Comparison of ENCODE assay signal across 1 cellular context in genomic region chr11:64185323-64186204, GRCh38.
A peak's percentile ranks its signal among the peaks of the same experiment; 100 is the strongest.
TF ChIP-seq lines count a peak whose summit lies in the region.

STIP1 (plus strand) TSS chr11:64186171; CDS start chr11:64186262, 91 bp downstream.

TF ChIP-seq in WTC11, 78 proteins besides CTCF, POLR2A, EP300 and RAD21 (continued from another document and continues in another):
- TF ChIP-seq PREB (CRISPR knock-in tag; IDR thresholded peaks at IDR 0.05; ENCODE audit: borderline replicate concordance) (no peak), E2F5 (CRISPR knock-in tag; IDR thresholded peaks at IDR 0.05) (peak; percentile 87), AR (CRISPR knock-in tag; IDR thresholded peaks at IDR 0.05) (no peak), FOXP4 (CRISPR knock-in tag; IDR thresholded peaks at IDR 0.05) (peak; percentile 98), SOX15 (CRISPR knock-in tag; IDR thresholded peaks at IDR 0.05) (no peak), NR1H2 (CRISPR knock-in tag; IDR thresholded peaks at IDR 0.05) (peak; percentile 68), USF1 (CRISPR knock-in tag; IDR thresholded peaks at IDR 0.05) (peak; percentile 96), ELF4 (CRISPR knock-in tag; IDR thresholded peaks at IDR 0.05; ENCODE audit: low read depth) (peak; percentile 78; the same call in 1 of the 2 replicates), AFF4 (CRISPR knock-in tag; IDR thresholded peaks at IDR 0.05; ENCODE audit: borderline replicate concordance) (peak; percentile 96), NR3C1 (CRISPR knock-in tag; conservative IDR thresholded peaks at IDR 0.05; ENCODE audit: low read depth) (no peak), ZNF416 (CRISPR knock-in tag; IDR thresholded peaks at IDR 0.05) (no peak), CDX4 (CRISPR knock-in tag; IDR thresholded peaks at IDR 0.05; ENCODE audit: borderline replicate concordance) (no peak), STAT6 (CRISPR knock-in tag; conservative IDR thresholded peaks at IDR 0.05; ENCODE audit: low read depth) (0 out of 2 replicates have a peak, but pooled peaks have one; percentile 56), MXD4 (CRISPR knock-in tag; IDR thresholded peaks at IDR 0.05; ENCODE audit: borderline replicate concordance) (no peak), USF2 (CRISPR knock-in tag; IDR thresholded peaks at IDR 0.05) (peak; percentile 95), SMAD3 (CRISPR knock-in tag; IDR thresholded peaks at IDR 0.05; ENCODE audit: borderline replicate concordance) (peak; percentile 78; the same call in 1 of the 2 replicates), ZNF512 (CRISPR knock-in tag; IDR thresholded peaks at IDR 0.05; ENCODE audit: borderline replicate concordance) (no peak), MAX (CRISPR knock-in tag; IDR thresholded peaks at IDR 0.05) (peak; percentile 98), NFE2L1 (CRISPR knock-in tag; IDR thresholded peaks at IDR 0.05) (peak; percentile 94), TP53 (CRISPR knock-in tag; IDR thresholded peaks at IDR 0.05) (0 out of 2 replicates have a peak, but pooled peaks have one; percentile 92), ZNF232 (CRISPR knock-in tag; IDR thresholded peaks at IDR 0.05) (peak; percentile 92; the same call in 1 of the 2 replicates), CREB1 (CRISPR knock-in tag; IDR thresholded peaks at IDR 0.05) (peak; percentile 88), ZNF317 (CRISPR knock-in tag; IDR thresholded peaks at IDR 0.05; ENCODE audit: borderline replicate concordance, low read depth) (peak; percentile 66; the same call in 1 of the 2 replicates), E2F1 (CRISPR knock-in tag; IDR thresholded peaks at IDR 0.05) (peak; percentile 58; the same call in 1 of the 2 replicates), ZNF396 (CRISPR knock-in tag; IDR thresholded peaks at IDR 0.05; ENCODE audit: borderline replicate concordance) (no peak), EMX1 (CRISPR knock-in tag; IDR thresholded peaks at IDR 0.05) (no peak), E2F4 (CRISPR knock-in tag; IDR thresholded peaks at IDR 0.05; ENCODE audit: borderline replicate concordance, low read depth) (0 out of 2 replicates have a peak, but pooled peaks have one; percentile 55)
